8 cellular contexts compared by ENCODE assay signal in genomic region chr14:33951183-33951840, GRCh38. TPM values are rescaled to one million over a fixed set of nuclear protein-coding genes. Genes with fewer than 3 reads are reported as not detected.
DNase-seq lines count a peak whose midpoint lies in the region; TF ChIP-seq lines count a peak whose summit lies in the region.

No MANE protein-coding gene starts in this region.

- no peaks in the 10 kb centered on the region for H3K36me3 ChIP-seq in trophoblast cell (ENCODE audit: control insufficient read depth in 1 of 2, insufficient read depth in 2 of 2, low read length in 2 of 2)

- WGBS in trophoblast cell (ENCODE audit: extremely low coverage, insufficient coverage, insufficient read length) = no CpG with 5 or more reads among the region's 11 CpGs

- no peak overlapping the region for H3K23ac ChIP-seq in trophoblast cell (ENCODE audit: low read length)

- H4K91ac ChIP-seq in trophoblast cell (ENCODE audit: low read depth, low read length) = no peak overlapping the region

- TF ChIP-seq CTCF in endothelial cell (IDR thresholded peaks at IDR 0.05; ENCODE audit: unreplicated experiment) = no peak

- no peak overlapping the region for H2AK5ac ChIP-seq in trophoblast cell (ENCODE audit: low read length)

- H3K18ac ChIP-seq in trophoblast cell (ENCODE audit: low read length) = no peak overlapping the region

- H3K27ac ChIP-seq in trophoblast cell (ENCODE audit: low read depth, low read length) = no peak overlapping the region

- no peak overlapping the region for H2BK120ac ChIP-seq in trophoblast cell (ENCODE audit: insufficient read depth, low read length, poor library complexity)

- DNase-seq in NCI-H69 (lab: John Stamatoyannopoulos, UW) = peak; percentile 32
- DNase-seq in endothelial cell (ENCODE audit: low spot score) = no peak
- no peak for DNase-seq in trophoblast cell
- DNase-seq in ureter (ENCODE audit: low spot score) = no peak
- DNase-seq in foreskin melanocyte = no peak
- DNase-seq in NCI-H128 (lab: John Stamatoyannopoulos, UW; ENCODE audit: unreplicated experiment) = no peak
- no peak for DNase-seq in DMS153 (lab: John Stamatoyannopoulos, UW)

- no peaks in the 10 kb centered on the region for H3K36me3 Mint-ChIP-seq in endothelial cell (ENCODE audit: low read depth, unreplicated experiment)

- peaks cover 9% of the 10 kb centered on the region for H3K27me3 Mint-ChIP-seq in endothelial cell (ENCODE audit: unreplicated experiment)

- H3K4me1 Mint-ChIP-seq in endothelial cell (ENCODE audit: unreplicated experiment) = peaks cover 23% of the 10 kb centered on the region

- H3K4me3 ChIP-seq in GM08714 (ENCODE audit: low read length) (peak overlapping the region; percentile 30; the same call in 1 of the 2 replicates), trophoblast cell (ENCODE audit: low read depth, low read length) (no peak overlapping the region)

- peaks cover 2% of the 10 kb centered on the region for H3K79me2 ChIP-seq in trophoblast cell (ENCODE audit: control insufficient read depth, insufficient read depth, low read length, poor library complexity)

- peaks cover 2 to 8% of the 10 kb centered on the region in 2 experiments for H3K4me1 ChIP-seq in trophoblast cell (ENCODE audit: control insufficient read depth in 1 of 2, insufficient read depth in 2 of 2, low read length in 2 of 2)

- peaks cover 4% of the 10 kb centered on the region for H3K79me1 ChIP-seq in trophoblast cell (ENCODE audit: low read length)

- H3K14ac ChIP-seq in trophoblast cell (ENCODE audit: low read length) = no peak overlapping the region

- H3K27ac Mint-ChIP-seq in endothelial cell (ENCODE audit: unreplicated experiment) = peak overlapping the region; percentile 24

- no peaks in the 10 kb centered on the region for H3K9me3 Mint-ChIP-seq in endothelial cell (ENCODE audit: unreplicated experiment)

- peak overlapping the region; percentile 78 for H3K4me3 Mint-ChIP-seq in endothelial cell (ENCODE audit: unreplicated experiment)

- H2BK5ac ChIP-seq in trophoblast cell (ENCODE audit: low read depth, low read length, poor library complexity) = no peak overlapping the region

- no peak overlapping the region for H3K9ac ChIP-seq in trophoblast cell (ENCODE audit: low read length)

- H3K4ac ChIP-seq in trophoblast cell (ENCODE audit: low read depth, low read length) = no peak overlapping the region

- H3K4me2 ChIP-seq in trophoblast cell (ENCODE audit: low read length) = peak overlapping the region; percentile 75

- peaks cover 2% of the 10 kb centered on the region for H3K9me3 ChIP-seq in trophoblast cell (ENCODE audit: insufficient read depth, low read depth, low read length)

- H2BK12ac ChIP-seq in trophoblast cell (ENCODE audit: low read length) = no peak overlapping the region

- H3K27me3 ChIP-seq in trophoblast cell (ENCODE audit: insufficient read depth, low read length) = peaks cover 8% of the 10 kb centered on the region

- H4K12ac ChIP-seq in trophoblast cell (ENCODE audit: low read depth, low read length) = no peak overlapping the region

- H2AFZ ChIP-seq in trophoblast cell (ENCODE audit: insufficient read depth, low read length, poor library complexity) = no peak overlapping the region

- no peak overlapping the region for H4K8ac ChIP-seq in trophoblast cell (ENCODE audit: low read depth, low read length)

RNA-seq across cellular contexts. Expression of gene EGLN3, which starts 0.4 kb away (rescaled TPM):
- total RNA-seq in endothelial cell (ENCODE audit: unreplicated experiment) = 14.2 TPM
- 40.4 and 40.5 TPM in 2 replicates for polyA plus RNA-seq in trophoblast cell (2013)
- total RNA-seq in ureter = 59.5 TPM
